In the genomic region with DNA sequence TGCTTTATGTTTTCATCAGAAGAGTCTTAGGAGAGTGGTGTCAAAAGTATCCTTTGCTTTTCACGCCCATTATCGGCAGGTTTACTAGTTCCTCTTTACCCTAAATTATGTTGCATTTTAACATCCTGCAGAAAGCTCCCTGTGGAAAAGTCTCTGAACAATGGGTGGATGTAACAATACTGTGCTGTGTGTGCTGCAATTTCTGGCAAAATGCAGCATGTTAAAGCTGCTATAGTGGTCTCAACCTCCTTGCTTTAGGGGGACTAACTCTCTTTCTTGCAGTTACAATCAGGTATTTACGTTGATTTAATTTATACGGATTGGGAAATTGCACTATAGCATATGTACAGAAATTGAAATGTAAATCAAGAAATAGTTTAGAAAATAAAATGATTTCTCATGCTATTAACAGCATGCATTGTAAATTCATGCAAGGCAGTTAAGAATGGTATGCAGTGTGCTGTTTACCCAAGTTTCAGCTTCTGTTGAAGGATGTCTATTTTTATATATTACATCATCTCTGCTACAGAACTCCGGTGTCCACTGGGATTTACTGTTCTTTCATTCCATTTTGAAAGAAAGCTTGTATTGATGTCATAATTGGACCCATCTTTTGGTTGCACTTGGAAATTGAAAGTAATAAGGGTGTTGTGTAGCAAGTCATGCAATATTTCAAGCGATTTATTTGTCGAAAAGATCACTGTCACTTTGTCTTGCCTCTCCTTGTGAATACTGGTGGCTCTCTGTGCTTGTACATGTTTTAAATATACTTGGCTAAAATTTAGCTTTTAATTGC, we compare ENCODE assay signal across 1 cellular context.
TF ChIP-seq lines count a peak whose summit lies in the region.

No MANE protein-coding gene starts in this region.

TF ChIP-seq in GM12878, 131 proteins besides CTCF, POLR2A, EP300 and RAD21:
- TF ChIP-seq IKZF1 (conservative IDR thresholded peaks at IDR 0.05) = no peak
- TF ChIP-seq HDAC2 (IDR thresholded peaks at IDR 0.05) = no peak
- TF ChIP-seq MEF2A (IDR thresholded peaks at IDR 0.05; ENCODE audit: insufficient read depth, low read depth, low read length) = 0 out of 2 replicates have a peak, but pooled peaks have one; percentile 38
- TF ChIP-seq, protein P1, sequence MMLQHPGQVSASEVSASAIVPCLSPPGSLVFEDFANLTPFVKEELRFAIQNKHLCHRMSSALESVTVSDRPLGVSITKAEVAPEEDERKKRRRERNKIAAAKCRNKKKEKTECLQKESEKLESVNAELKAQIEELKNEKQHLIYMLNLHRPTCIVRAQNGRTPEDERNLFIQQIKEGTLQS (IDR thresholded peaks at IDR 0.05; ENCODE audit: borderline replicate concordance, extremely low read depth, low read depth, low read length) = no peak
- peak; percentile 51 for TF ChIP-seq ATF7 (IDR thresholded peaks at IDR 0.05; ENCODE audit: low read depth)
